ENCODE assay signal across 8 cellular contexts in genomic region chr1:143904622-143904979, GRCh38.
DNase-seq lines count a peak whose midpoint lies in the region; ATAC-seq and TF ChIP-seq lines count a peak whose summit lies in the region.
"Not testable (repeated sequence)": the region's sequence is repeated elsewhere in the genome, so short reads cannot be mapped to it uniquely, and the experiment has no call there.

No MANE protein-coding gene starts in this region.

- not testable (repeated sequence) for H3K27ac ChIP-seq in CD8-positive, alpha-beta T cell (ENCODE audit: low read depth, low read length); HUES64 (ENCODE audit: low read depth, low read length)
- peak overlapping the region in 3 of 4 donors; percentile 13 to 82 (median 80) for H3K27ac ChIP-seq in transverse colon

- TF ChIP-seq POLR2A in transverse colon (IDR thresholded peaks at IDR 0.05): not testable (repeated sequence)

- H3K9me3 ChIP-seq in CD8-positive, alpha-beta T cell (ENCODE audit: low read length); HUES64 (ENCODE audit: insufficient read depth, low read depth, low read length); transverse colon: not testable (repeated sequence)

- in situ Hi-C loops in transverse colon (cut with MboI; ENCODE audit: low pct_ligation_motif_present in 1 of 4, low pct_unique_long_range_greater_than_20kb in 1 of 4, low sequenced_read_pairs in 3 of 4): not testable (repeated sequence)

- H3K4me1 ChIP-seq in CD8-positive, alpha-beta T cell (ENCODE audit: insufficient read depth, low read length); HUES64 (ENCODE audit: insufficient read depth, low read length); transverse colon: not testable (repeated sequence)

- DNase-seq in CD8-positive, alpha-beta T cell; activated CD8-positive, alpha-beta T cell treated with anti-CD3 and anti-CD28 coated beads, Interleukin-2, amount 10 ng/mL, durations not matched to agents 7 days and 5 days; central memory CD8-positive, alpha-beta T cell (ENCODE audit: low spot score in 2 of 2); fibroblast of villous mesenchyme (ENCODE audit: low read depth); left colon; retinal pigment epithelial cell (ENCODE audit: low read depth); transverse colon: not testable (repeated sequence)

- not testable (repeated sequence) for H3K4me3 Mint-ChIP-seq in CD8-positive, alpha-beta T cell; activated CD8-positive, alpha-beta T cell treated with anti-CD3 and anti-CD28 coated beads, Interleukin-2, amount 10 ng/mL, durations not matched to agents 7 days and 5 days; central memory CD8-positive, alpha-beta T cell

- not testable (repeated sequence) for H3K36me3 Mint-ChIP-seq in CD8-positive, alpha-beta T cell; activated CD8-positive, alpha-beta T cell treated with anti-CD3 and anti-CD28 coated beads, Interleukin-2, amount 10 ng/mL, durations not matched to agents 7 days and 5 days (ENCODE audit: low read depth); central memory CD8-positive, alpha-beta T cell (ENCODE audit: insufficient read depth)

- not testable (repeated sequence) for H3K27ac Mint-ChIP-seq in CD8-positive, alpha-beta T cell; activated CD8-positive, alpha-beta T cell treated with anti-CD3 and anti-CD28 coated beads, Interleukin-2, amount 10 ng/mL, durations not matched to agents 7 days and 5 days; central memory CD8-positive, alpha-beta T cell (ENCODE audit: low read depth)

- not testable (repeated sequence) for H3K27me3 Mint-ChIP-seq in CD8-positive, alpha-beta T cell (ENCODE audit: low read depth); activated CD8-positive, alpha-beta T cell treated with anti-CD3 and anti-CD28 coated beads, Interleukin-2, amount 10 ng/mL, durations not matched to agents 7 days and 5 days (ENCODE audit: low read depth); central memory CD8-positive, alpha-beta T cell

- not testable (repeated sequence) for H3K4me3 ChIP-seq in CD8-positive, alpha-beta T cell (ENCODE audit: low read depth, low read length)
- H3K4me3 ChIP-seq in HUES64 (ENCODE audit: low read length) (peak overlapping the region; percentile 60), fibroblast of villous mesenchyme (ENCODE audit: low read depth, low read length) (peak overlapping the region; percentile 55), retinal pigment epithelial cell (ENCODE audit: low read length) (peak overlapping the region; percentile 52), transverse colon (peak overlapping the region in 3 of 4 donors; percentile 21 to 37 (median 25))

- TF ChIP-seq EP300 in transverse colon (IDR thresholded peaks at IDR 0.05; ENCODE audit: low read depth): not testable (repeated sequence)

- peak; percentile 86 for ATAC-seq in CD8-positive, alpha-beta T cell
- peak; percentile 56 for ATAC-seq in activated CD8-positive, alpha-beta T cell treated with anti-CD3 and anti-CD28 coated beads, Interleukin-2, amount 10 ng/mL, durations not matched to agents 7 days and 5 days
- peak; percentile 93 for ATAC-seq in central memory CD8-positive, alpha-beta T cell (replicated peaks; ENCODE audit: extremely low read depth, poor library complexity, severe bottlenecking)
- ATAC-seq in left colon: peak; percentile 96

- 3% methylated on average over 3 of the region's 12 CpGs for WGBS in HUES64
- WGBS in transverse colon (ENCODE audit: low coverage in 1 of 2), 2 donors: 6% methylated on average over 11 of the region's 12 CpGs; no CpG with 5 or more reads in 1 of the 2 donors

- POLR2A ChIA-PET in CD8-positive, alpha-beta T cell (lab: Charles Lee); activated CD8-positive, alpha-beta T cell treated with anti-CD3 and anti-CD28 coated beads, Interleukin-2, amount 10 ng/mL, durations not matched to agents 7 days and 5 days (lab: Charles Lee): not testable (repeated sequence)

- H3K9me3 Mint-ChIP-seq in CD8-positive, alpha-beta T cell; activated CD8-positive, alpha-beta T cell treated with anti-CD3 and anti-CD28 coated beads, Interleukin-2, amount 10 ng/mL, durations not matched to agents 7 days and 5 days (ENCODE audit: insufficient read depth); central memory CD8-positive, alpha-beta T cell: not testable (repeated sequence)

- CTCF ChIA-PET in CD8-positive, alpha-beta T cell (lab: Charles Lee); activated CD8-positive, alpha-beta T cell treated with anti-CD3 and anti-CD28 coated beads, Interleukin-2, amount 10 ng/mL, durations not matched to agents 7 days and 5 days (lab: Charles Lee): not testable (repeated sequence)

- H3K9ac ChIP-seq in HUES64 (ENCODE audit: low read depth, low read length): 0 out of 2 replicates have a peak overlapping the region, but pooled peaks have one; percentile 44

- intact Hi-C loops in CD8-positive, alpha-beta T cell (cut with DNase I, micrococcal nuclease); left colon (cut with DNase I, micrococcal nuclease); transverse colon (cut with DNase I; ENCODE audit: low total_unique reads): not testable (repeated sequence)

- H3K27me3 ChIP-seq in CD8-positive, alpha-beta T cell (ENCODE audit: insufficient read depth, low read length); HUES64 (ENCODE audit: insufficient read depth, low read length); transverse colon: not testable (repeated sequence)

- not testable (repeated sequence) for H3K36me3 ChIP-seq in CD8-positive, alpha-beta T cell (ENCODE audit: insufficient read depth, low read length); HUES64 (ENCODE audit: insufficient read depth, low read length); transverse colon

- not testable (repeated sequence) for TF ChIP-seq CTCF in CD8-positive, alpha-beta T cell (IDR thresholded peaks at IDR 0.05); fibroblast of villous mesenchyme (IDR thresholded peaks at IDR 0.05; ENCODE audit: insufficient read depth, low read depth, low read length); retinal pigment epithelial cell (conservative IDR thresholded peaks at IDR 0.05; ENCODE audit: low read depth, low read length); transverse colon (IDR thresholded peaks at IDR 0.05)

- not testable (repeated sequence) for H3K4me1 Mint-ChIP-seq in CD8-positive, alpha-beta T cell (ENCODE audit: low read depth); activated CD8-positive, alpha-beta T cell treated with anti-CD3 and anti-CD28 coated beads, Interleukin-2, amount 10 ng/mL, durations not matched to agents 7 days and 5 days (ENCODE audit: low read depth); central memory CD8-positive, alpha-beta T cell
